14 cellular contexts compared by ENCODE assay signal in the genomic region with DNA sequence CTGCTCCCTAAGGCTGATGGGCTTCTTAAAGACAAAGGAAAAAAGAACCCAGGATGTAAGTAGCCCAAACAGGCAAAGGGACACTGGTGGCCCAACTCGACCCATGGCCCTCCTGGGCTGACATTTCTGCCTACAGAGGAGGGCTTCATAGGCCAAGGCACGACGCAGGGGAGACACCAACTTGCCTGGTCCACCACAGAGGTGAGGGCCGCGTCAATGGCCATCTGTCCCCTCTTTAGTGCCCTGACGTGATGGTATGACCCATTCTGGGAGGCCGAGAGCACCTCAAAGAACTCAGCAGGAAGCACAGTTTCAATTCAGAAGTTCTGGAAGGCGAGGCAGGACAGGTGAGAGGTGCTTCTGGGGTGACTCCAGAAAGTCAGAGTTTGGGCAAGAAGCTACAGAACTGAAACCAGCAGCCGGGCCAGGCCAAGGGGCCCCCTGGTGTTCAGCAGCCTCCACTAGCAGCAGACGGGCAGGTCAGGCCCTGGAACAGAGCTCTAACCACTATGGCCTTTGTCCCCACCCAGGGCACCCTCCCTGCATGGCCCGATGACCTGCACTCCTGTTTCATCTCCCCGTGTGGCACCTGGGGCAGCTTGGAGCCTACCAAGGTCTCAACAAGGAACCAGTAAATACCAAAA. TPM values are rescaled to one million over a fixed set of nuclear protein-coding genes. Genes with fewer than 3 reads are reported as not detected.
A peak's percentile ranks its signal among the peaks of the same experiment; 100 is the strongest.
DNase-seq lines count a peak whose midpoint lies in the region; ATAC-seq, FAIRE-seq and TF ChIP-seq lines count a peak whose summit lies in the region.
"Had no signal": no experiment of that assay in that cellular context is flagged by ENCODE, and none has a peak within 500 bp of the region (broad histone marks: within the 10 kb centered on the region; RNA-seq: fewer than 3 reads in every experiment).

No MANE protein-coding gene starts in this region.

- no peaks in the 10 kb centered on the region for H4K20me1 ChIP-seq in MM.1S (ENCODE audit: insufficient read depth, low read length)

- H3K4me1 ChIP-seq in A549 (no peaks in the 10 kb centered on the region), MM.1S (ENCODE audit: low read length) (peaks cover 27% of the 10 kb centered on the region), heart right ventricle (no peaks in the 10 kb centered on the region)
- H3K4me1 ChIP-seq: testis had no signal

- CTCF ChIA-PET in A549 (lab: Yijun Ruan, JAX) = interaction anchor here (0.6 to 1.5 kb wide), 3 partner anchors 10 to 437 kb away, joined by 3 read pairs; no protein-coding TSS in a partner anchor

- TF ChIP-seq EP300 in A549 (IDR thresholded peaks at IDR 0.05) = no peak

- intact Hi-C loops in heart right ventricle (cut with DNase I) = no loop called here

- no peaks in the 10 kb centered on the region for H3K9me3 ChIP-seq in A549
- no peaks in the 10 kb centered on the region for H3K9me3 ChIP-seq in MM.1S (replicated peaks; ENCODE audit: insufficient read depth, low read length)
- no peaks in the 10 kb centered on the region for H3K9me3 ChIP-seq in heart right ventricle
- H3K9me3 ChIP-seq: testis had no signal

- no peak for TF ChIP-seq POLR2A in A549 (IDR thresholded peaks at IDR 0.05; ENCODE audit: low read length)

- 0 out of 5 replicates have a peak, but pooled peaks of 1 of the 2 experiments have one; percentile 9 for TF ChIP-seq RAD21 in A549 (conservative IDR thresholded peaks at IDR 0.05 in 1 of 2, IDR thresholded peaks at IDR 0.05 in 1 of 2)

- DNase-seq in A549 (ENCODE audit: low read depth in 1 of 2, low spot score in 1 of 2) (no peak), MM.1S (peak; percentile 89), fibroblast of mammary gland (ENCODE audit: low read depth) (no peak), midbrain (lab: John Stamatoyannopoulos, UW) (no peak), heart right ventricle (no peak)
- no peak for DNase-seq in stimulated activated CD4-positive, alpha-beta T cell treated with anti-CD3 and anti-CD28 coated beads, Interleukin-2, amount 100 ng/mL, for 48 hours
- DNase-seq: AML-193, GF-D8, NCI-H2227 treated with DMSO at 0.1 percent for 48 hours, SHP77, testis had no signal

- H3K4me2 ChIP-seq in A549 = no peak overlapping the region
- H3K4me2 ChIP-seq in MM.1S (ENCODE audit: low read depth, low read length) = peak overlapping the region; percentile 72

- peak; percentile 39 to 57; a peak in 3 of 6 replicates for ATAC-seq in A549
- no peak for ATAC-seq in GM21723 (IDR thresholded peaks at IDR 0.05; ENCODE audit: unreplicated experiment)
- ATAC-seq in heart right ventricle = no peak

- peak overlapping the region; percentile 47; the same call in 1 of the 2 replicates for H3K9ac ChIP-seq in MM.1S (ENCODE audit: low read length)

- H2AFZ ChIP-seq in MM.1S (ENCODE audit: low read length) = peak overlapping the region; percentile 77; the same call in 1 of the 2 replicates

- peaks cover 28% of the 10 kb centered on the region for H3F3A ChIP-seq in MM.1S (ENCODE audit: insufficient read depth, low read length)

- TF ChIP-seq CTCF in A549 (IDR thresholded peaks at IDR 0.05) (no peak), GM12874 (IDR thresholded peaks at IDR 0.05; ENCODE audit: insufficient read depth, low read depth, low read length) (peak; percentile 71), MM.1S (IDR thresholded peaks at IDR 0.05; ENCODE audit: low read length) (peak; percentile 73), fibroblast of mammary gland (conservative IDR thresholded peaks at IDR 0.05; ENCODE audit: control insufficient read depth, insufficient read depth, low read depth, low read length) (peak; percentile 7), heart right ventricle (IDR thresholded peaks at IDR 0.05) (peak in 1 of 9 donors; percentile 36)

- POLR2A ChIA-PET in A549 (lab: Yijun Ruan, JAX) = no interaction called here

- H3K27ac ChIP-seq in A549 (no peak overlapping the region), MM.1S (ENCODE audit: low read length) (peak overlapping the region; percentile 86), heart right ventricle (no peak overlapping the region)
- H3K27ac ChIP-seq: testis had no signal

- no peak overlapping the region for H3K4me3 ChIP-seq in A549
- H3K4me3 ChIP-seq in MM.1S (ENCODE audit: low read length) = 0 out of 2 replicates have a peak overlapping the region, but pooled peaks have one; percentile 10
- H3K4me3 ChIP-seq in fibroblast of mammary gland (ENCODE audit: control insufficient read depth, low read depth, low read length) = no peak overlapping the region
- no peak overlapping the region for H3K4me3 ChIP-seq in heart right ventricle
- H3K4me3 ChIP-seq: testis had no signal

- H3K79me2 ChIP-seq in MM.1S (ENCODE audit: low read length) = peaks cover 4% of the 10 kb centered on the region

- FAIRE-seq in A549 (lab: Jason Lieb, UNC) = no peak
- FAIRE-seq: endothelial cell of umbilical vein had no signal

- H3K36me3 ChIP-seq in MM.1S (replicated peaks; ENCODE audit: insufficient read depth, low read length) (no peaks in the 10 kb centered on the region), heart right ventricle (peaks cover 0 to 50% (median 0%) of the 10 kb centered on the region in 9 donors)

- 66% methylated on average over 9 of the region's 12 CpGs for WGBS in A549 (ENCODE audit: missing lambda C conversion rate)
- WGBS in heart right ventricle, 2 donors = 89% methylated on average over 12 of the region's 12 CpGs

- no peaks in the 10 kb centered on the region for H3K9me2 ChIP-seq in MM.1S (replicated peaks; ENCODE audit: insufficient read depth, low read length)

- H3K27me3 ChIP-seq in MM.1S (replicated peaks; ENCODE audit: insufficient read depth, low read length) = no peaks in the 10 kb centered on the region
- H3K27me3 ChIP-seq in heart right ventricle = no peaks in the 10 kb centered on the region
- H3K27me3 ChIP-seq: testis had no signal

TF ChIP-seq in A549, 52 proteins besides CTCF, POLR2A, EP300 and RAD21:
- TF ChIP-seq FOSL2 (IDR thresholded peaks at IDR 0.05) (no peak), FOSL2 (CRISPR knock-in tag; IDR thresholded peaks at IDR 0.05) (no peak), MAZ (IDR thresholded peaks at IDR 0.05; ENCODE audit: borderline replicate concordance, low read depth, low read length) (no peak), CEBPB (IDR thresholded peaks at IDR 0.05) (no peak), JUNB (IDR thresholded peaks at IDR 0.05) (no peak), POLR2AphosphoS2 (conservative IDR thresholded peaks at IDR 0.05; ENCODE audit: low read length) (no peak), REST (IDR thresholded peaks at IDR 0.05) (no peak)
- TF ChIP-seq, protein P1, sequence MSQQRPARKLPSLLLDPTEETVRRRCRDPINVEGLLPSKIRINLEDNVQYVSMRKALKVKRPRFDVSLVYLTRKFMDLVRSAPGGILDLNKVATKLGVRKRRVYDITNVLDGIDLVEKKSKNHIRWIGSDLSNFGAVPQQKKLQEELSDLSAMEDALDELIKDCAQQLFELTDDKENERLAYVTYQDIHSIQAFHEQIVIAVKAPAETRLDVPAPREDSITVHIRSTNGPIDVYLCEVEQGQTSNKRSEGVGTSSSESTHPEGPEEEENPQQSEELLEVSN (IDR thresholded peaks at IDR 0.05; ENCODE audit: borderline replicate concordance, low read depth) = no peak

RNA-seq across cellular contexts. Expression of gene HMCES, which starts 45.1 kb away (rescaled TPM):
- polyA plus RNA-seq in A549 (2011; rRNA removed) (35.2 and 38.3 TPM in 2 replicates), A549 (2017; fragmentation: RNase III; extraction: RNeasy Plus Mini Kit Qiagen cat#74134 plus additional on column Dnase treatment) (38.1 to 40.1 TPM (median 39.9 TPM) in 3 replicates), heart right ventricle (10 to 100 TPM; 24.1 to 37.6 TPM)
- polyA plus RNA-seq in A549 (2012; cell fraction: cytosol; rRNA removed) = 37.2 and 39.2 TPM in 2 replicates
- polyA plus RNA-seq in A549 (2012; cell fraction: nucleus; rRNA removed) = 18.9 and 27.4 TPM in 2 replicates
- 11.3 and 14.4 TPM in 2 replicates for polyA minus RNA-seq in A549 (2011; rRNA and poly(A)+ RNA removed)
- total RNA-seq in heart right ventricle = 10 to 100 TPM; 38.1 to 56.1 (median 44.5) TPM

Comparison
In these comparisons a context has a peak if more than half of its experiments do, and no peak if none do; other contexts are left out.
1. ATAC-seq: peak in A549 (2 of 2); none in GM21723 (single experiment) and heart right ventricle (0 of 8).